Comparison of ENCODE assay signal across 23 cellular contexts in genomic region chr6:72348926-72349325, GRCh38.
DNase-seq lines count a peak whose midpoint lies in the region; ATAC-seq, FAIRE-seq and TF ChIP-seq lines count a peak whose summit lies in the region.
"Had no signal": no experiment of that assay in that cellular context is flagged by ENCODE, and none has a peak within 500 bp of the region (broad histone marks: within the 10 kb centered on the region; RNA-seq: fewer than 3 reads in every experiment).

No MANE protein-coding gene starts in this region.

- no peak for TF ChIP-seq POLR2A in GM12892 (IDR thresholded peaks at IDR 0.05; ENCODE audit: low read depth, low read length)

- DNase-seq in EL (peak; percentile 32), M059J (ENCODE audit: low read depth) (peak; percentile 53), choroid plexus epithelial cell (ENCODE audit: low read depth) (peak; percentile 22), kidney tubule cell (ENCODE audit: low spot score) (peak; percentile 16), GM12892 (ENCODE audit: insufficient read length) (no peak), DMS53 (lab: John Stamatoyannopoulos, UW) (no peak), NCI-H1694 treated with DMSO at 0.1 percent for 48 hours (lab: John Stamatoyannopoulos, UW) (no peak)
- DNase-seq: activated CD4-positive, alpha-beta T cell treated with anti-CD3 and anti-CD28 coated beads for 1 hour; activated CD8-positive, alpha-beta memory T cell treated with anti-CD3 and anti-CD28 coated beads for 24 hours; activated naive CD4-positive, alpha-beta T cell treated with anti-CD3 and anti-CD28 coated beads, Interleukin-2, amount 50 U/mL, for 16 hours; activated T-cell treated with anti-CD3 and anti-CD28 coated beads, Interleukin-2, amount 50 U/mL, for 72 hours; CD8-positive, alpha-beta T cell; DMS79; dorsolateral prefrontal cortex; left ventricle myocardium superior; mucosa of descending colon; NCI-H1417 treated with DMSO at 0.1 percent for 48 hours; NCI-H526; stimulated activated CD4-positive, alpha-beta T cell treated with anti-CD3 and anti-CD28 coated beads, Interleukin-4, amount 100 ng/mL, for 4 hours; stomach had no signal

- no peak for TF ChIP-seq CTCF in choroid plexus epithelial cell (conservative IDR thresholded peaks at IDR 0.05; ENCODE audit: low read depth, low read length)

- no peak overlapping the region for H3K4me3 ChIP-seq in choroid plexus epithelial cell (ENCODE audit: low read depth, low read length)
- H3K4me3 ChIP-seq: dorsolateral prefrontal cortex, mucosa of descending colon, neural progenitor cell, prostate gland, stomach had no signal

- no peak for ATAC-seq in GM21529 (IDR thresholded peaks at IDR 0.05; ENCODE audit: unreplicated experiment)
- ATAC-seq: activated T-cell treated with anti-CD3 and anti-CD28 coated beads, Interleukin-2, amount 50 U/mL, for 72 hours; CD8-positive, alpha-beta T cell; left ventricle myocardium superior; mucosa of descending colon had no signal

- FAIRE-seq in GM12892 (lab: Jason Lieb, UNC) = no peak

Comparison
In these comparisons a context has a peak if more than half of its experiments do, and no peak if none do; other contexts are left out.
1. DNase-seq: peak in EL (single experiment), M059J (single experiment), choroid plexus epithelial cell (single experiment) and kidney tubule cell (single experiment); none in GM12892 (single experiment), DMS53 (single experiment) and NCI-H1694 treated with DMSO at 0.1 percent for 48 hours (single experiment).